In genomic region chr18:55477537-55478300, GRCh38 we compare ENCODE assay signal across 8 cellular contexts.
A peak's percentile ranks its signal among the peaks of the same experiment; 100 is the strongest.
DNase-seq lines count a peak whose midpoint lies in the region; ATAC-seq, FAIRE-seq and TF ChIP-seq lines count a peak whose summit lies in the region.

No MANE protein-coding gene starts in this region.

- H3K9me3 ChIP-seq in mesenchymal stem cell (ENCODE audit: control insufficient read depth, low read length), result no peaks in the 10 kb centered on the region

- no peaks in the 10 kb centered on the region for H3K36me3 Mint-ChIP-seq in chondrocyte (ENCODE audit: low read depth)

- no peak overlapping the region for H2AK5ac ChIP-seq in mesenchymal stem cell (ENCODE audit: low read length, severe bottlenecking)

- FAIRE-seq in urothelium cell line (lab: Jason Lieb, UNC), result no peak

- peaks cover 15% of the 10 kb centered on the region for H3K79me1 ChIP-seq in mesenchymal stem cell (replicated peaks; ENCODE audit: low read length, poor library complexity, severe bottlenecking)

- no peaks in the 10 kb centered on the region for H3K27me3 Mint-ChIP-seq in chondrocyte (ENCODE audit: low read depth)

- H2BK15ac ChIP-seq in mesenchymal stem cell (ENCODE audit: low read depth, poor library complexity, severe bottlenecking), result no peak overlapping the region

- no peak overlapping the region for H2BK5ac ChIP-seq in mesenchymal stem cell (ENCODE audit: low read depth, low read length, poor library complexity, severe bottlenecking)

- no peak overlapping the region for H3K27ac ChIP-seq in RWPE1
- no peak overlapping the region for H3K27ac ChIP-seq in mesenchymal stem cell (ENCODE audit: low read length, poor library complexity, severe bottlenecking)

- H3K9me3 Mint-ChIP-seq in chondrocyte (ENCODE audit: low read depth), result no peaks in the 10 kb centered on the region

- POLR2A ChIA-PET in RWPE1 (lab: Yijun Ruan, JAX; ENCODE audit: low non-redundant PET), result no interaction called here

- H2BK120ac ChIP-seq in mesenchymal stem cell (ENCODE audit: low read depth, low read length), result no peak overlapping the region

- H3K27me3 ChIP-seq in mesenchymal stem cell (ENCODE audit: control insufficient read depth in 1 of 2, insufficient read depth in 1 of 2, low read length in 2 of 2), result no peaks in the 10 kb centered on the region

- peak overlapping the region; percentile 46 for H3K27ac Mint-ChIP-seq in chondrocyte (ENCODE audit: unreplicated experiment)

- H3K4me2 ChIP-seq in mesenchymal stem cell (ENCODE audit: low read length, poor library complexity, severe bottlenecking), result peak overlapping the region; percentile 77

- H3K4me3 ChIP-seq in mesenchymal stem cell (ENCODE audit: insufficient read depth in 1 of 2, low read depth in 1 of 2, low read length in 2 of 2), result peak overlapping the region in 1 of 2 experiments; percentile 79

- H3K36me3 ChIP-seq in mesenchymal stem cell (ENCODE audit: control insufficient read depth in 1 of 2, insufficient read depth in 2 of 2, low read depth in 1 of 2, low read length in 2 of 2), result peaks cover 0 to 10% of the 10 kb centered on the region in 2 experiments

- no peak overlapping the region for H3K23ac ChIP-seq in mesenchymal stem cell (ENCODE audit: low read length in 2 of 2)

- H4K91ac ChIP-seq in mesenchymal stem cell (ENCODE audit: low read length), result no peak overlapping the region

- no peak overlapping the region for H3K14ac ChIP-seq in mesenchymal stem cell (ENCODE audit: low read length in 2 of 2)

- H3K4me1 ChIP-seq in mesenchymal stem cell (ENCODE audit: control insufficient read depth, insufficient read depth, low read depth, low read length), result peaks cover 1% of the 10 kb centered on the region

- peak overlapping the region in 1 of 2 experiments; percentile 84 for H3K18ac ChIP-seq in mesenchymal stem cell (ENCODE audit: low read depth in 1 of 2, low read length in 2 of 2)

- H2AFZ ChIP-seq in mesenchymal stem cell (ENCODE audit: low read depth, low read length), result no peak overlapping the region

- peak overlapping the region; percentile 3 for H4K8ac ChIP-seq in mesenchymal stem cell (ENCODE audit: low read length)

- H2BK12ac ChIP-seq in mesenchymal stem cell (ENCODE audit: low read length in 2 of 2), result no peak overlapping the region

- peaks cover 13% of the 10 kb centered on the region for H3K4me1 Mint-ChIP-seq in chondrocyte (ENCODE audit: low read depth)

- H3K9ac ChIP-seq in mesenchymal stem cell (ENCODE audit: low read length), result peak overlapping the region; percentile 88

- TF ChIP-seq CTCF in RWPE1 (conservative IDR thresholded peaks at IDR 0.05; ENCODE audit: low read depth) (no peak; the same call in 1 of the 2 replicates), chondrocyte (IDR thresholded peaks at IDR 0.05) (no peak)

- WGBS in mesenchymal stem cell, result 17% methylated on average over 9 of the region's 9 CpGs

- DNase-seq in Ammon's horn (ENCODE audit: low spot score) (peak; percentile 43), RWPE1 (ENCODE audit: low spot score) (peak; percentile 8), chondrocyte (ENCODE audit: low spot score) (no peak), mesenchymal stem cell (peak; percentile 78), urothelium cell line (ENCODE audit: low spot score) (peak; percentile 6)
- DNase-seq in stimulated activated naive CD4-positive, alpha-beta T cell treated with Interleukin-2 at 50 U/mL for 16 hours (lab: John Stamatoyannopoulos, UW), result no peak

- peak; percentile 87 for ATAC-seq in GM18867 (IDR thresholded peaks at IDR 0.05; ENCODE audit: unreplicated experiment)
- ATAC-seq in HG03097 (IDR thresholded peaks at IDR 0.05; ENCODE audit: low FRiP score, unreplicated experiment), result peak; percentile 94

- peak overlapping the region in 1 of 2 experiments; percentile 56 for H3K4ac ChIP-seq in mesenchymal stem cell (ENCODE audit: low read depth in 1 of 2, low read length in 2 of 2)

- CTCF ChIA-PET in RWPE1 (lab: Yijun Ruan, JAX), result no interaction called here

- H3K4me3 Mint-ChIP-seq in chondrocyte (ENCODE audit: unreplicated experiment), result peak overlapping the region; percentile 50

Comparison
In these comparisons a context has a peak if more than half of its experiments do, and no peak if none do; other contexts are left out.
1. DNase-seq: peak in Ammon's horn (single experiment), RWPE1 (single experiment), mesenchymal stem cell (single experiment) and urothelium cell line (single experiment); none in chondrocyte (single experiment) and stimulated activated naive CD4-positive, alpha-beta T cell treated with Interleukin-2 at 50 U/mL for 16 hours (single experiment).